ENCODE assay signal across 22 cellular contexts in genomic region chr18:45399146-45399545, GRCh38.
"Had no signal": no experiment of that assay in that cellular context is flagged by ENCODE, and none has a peak within 500 bp of the region (broad histone marks: within the 10 kb centered on the region; RNA-seq: fewer than 3 reads in every experiment).

No MANE protein-coding gene starts in this region.

- ATAC-seq: effector memory CD8-positive, alpha-beta T cell; gastrocnemius medialis; left lobe of liver; natural killer cell treated with Interleukin-12 subunit alpha and Interleukin-12 subunit beta and Interleukin-15 and Interleukin-18, amount 100 ng/mL, for 72 hours; pancreas; right lobe of liver; stimulated activated naive CD8-positive, alpha-beta T cell treated with anti-CD3 and anti-CD28 coated beads, Interleukin-15, amount 100 ng/mL, for 72 hours had no signal

- H3K4me2 ChIP-seq: smooth muscle cell had no signal

- H3K4me1 ChIP-seq: gastrocnemius medialis, pancreas, right lobe of liver, suprapubic skin had no signal

- H3K4me3 ChIP-seq: gastrocnemius medialis, pancreas, right lobe of liver, smooth muscle cell, suprapubic skin had no signal

- H3K27me3 ChIP-seq: gastrocnemius medialis, neutrophil, pancreas, right lobe of liver, suprapubic skin had no signal

- H3K27ac ChIP-seq: gastrocnemius medialis, neutrophil, pancreas, right lobe of liver, suprapubic skin had no signal

- H3K36me3 ChIP-seq: gastrocnemius medialis, neutrophil, pancreas, right lobe of liver, suprapubic skin had no signal

- H3K9me3 ChIP-seq: gastrocnemius medialis, neutrophil, pancreas, right lobe of liver, suprapubic skin had no signal

- DNase-seq: cortex of kidney; effector memory CD8-positive, alpha-beta T cell; gastrocnemius medialis; head of caudate nucleus; kidney; mesendoderm; midbrain; naive B cell; pancreas; retina; right lobe of liver; stimulated activated CD4-positive, alpha-beta T cell treated with anti-CD3 and anti-CD28 coated beads, Interleukin-12 subunit alpha, Interleukin-12 subunit beta, amount 100 ng/mL, for 4 hours; stimulated activated CD4-positive, alpha-beta T cell treated with anti-CD3 and anti-CD28 coated beads, Interleukin-1b, Interleukin-23, amount 100 ng/mL, for 48 hours; stimulated activated CD4-positive, alpha-beta T cell treated with anti-CD3 and anti-CD28 coated beads, Interleukin-4, amount 100 ng/mL, for 1 hour; stimulated activated CD8-positive, alpha-beta memory T cell treated with anti-CD3 and anti-CD28 coated beads, Interleukin-4, amount 100 ng/mL, for 48 hours; stimulated activated naive CD4-positive, alpha-beta T cell; stimulated activated naive CD8-positive, alpha-beta T cell treated with anti-CD3 and anti-CD28 coated beads, Interleukin-15, amount 100 ng/mL, for 72 hours had no signal
